In the genomic region with DNA sequence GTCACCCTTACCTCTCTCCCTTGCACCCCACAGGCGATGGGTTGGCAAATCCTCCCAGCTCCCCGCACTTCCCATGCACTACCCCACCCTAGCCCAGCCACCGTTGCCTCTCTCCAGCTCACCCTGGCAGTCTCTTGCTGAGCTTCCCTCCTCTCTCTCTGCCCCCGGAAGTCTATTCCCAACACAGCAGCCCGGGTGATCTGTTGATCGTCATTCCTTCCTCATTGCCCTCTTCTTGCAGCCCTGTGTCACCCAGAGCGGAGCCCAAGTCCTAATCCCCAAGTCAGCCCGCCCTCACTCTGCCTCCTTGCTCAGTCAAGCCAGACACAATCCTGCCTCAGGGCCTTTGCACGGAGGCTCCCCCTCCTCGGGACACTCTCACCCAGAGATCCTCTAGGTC, we compare ENCODE assay signal across 19 cellular contexts. TPM values are rescaled to one million over a fixed set of nuclear protein-coding genes. Genes with fewer than 3 reads are reported as not detected.
"Had no signal": no experiment of that assay in that cellular context is flagged by ENCODE, and none has a peak within 500 bp of the region (broad histone marks: within the 10 kb centered on the region; RNA-seq: fewer than 3 reads in every experiment).

No MANE protein-coding gene starts in this region.

- H3K4me1 ChIP-seq: ascending aorta, breast epithelium, gastrocnemius medialis, heart right ventricle, SJSA1, upper lobe of left lung had no signal

- H3K4me3 ChIP-seq: ascending aorta, breast epithelium, gastrocnemius medialis, heart right ventricle, SJSA1, smooth muscle cell, upper lobe of left lung had no signal

- H3K4me3 Mint-ChIP-seq: activated naive CD8-positive, alpha-beta T cell treated with anti-CD3 and anti-CD28 coated beads, Interleukin-2, amount 50 U/mL, for 24 hours; activated T-cell treated with anti-CD3 and anti-CD28 coated beads, Interleukin-2, amount 50 U/mL, for 72 hours; stimulated activated naive CD8-positive, alpha-beta T cell treated with anti-CD3 and anti-CD28 coated beads, Interleukin-15, amount 100 ng/mL, for 72 hours had no signal

- ATAC-seq: activated CD4-positive, CD25-positive, alpha-beta regulatory T cell treated with anti-CD3 and anti-CD28 coated beads, Interleukin-2, amount 50 U/mL, for 24 hours; activated naive CD8-positive, alpha-beta T cell treated with anti-CD3 and anti-CD28 coated beads, Interleukin-2, amount 50 U/mL, for 24 hours; activated T-cell treated with anti-CD3 and anti-CD28 coated beads, Interleukin-2, amount 50 U/mL, for 72 hours; gastrocnemius medialis; heart right ventricle; left colon; stimulated activated naive CD8-positive, alpha-beta T cell treated with anti-CD3 and anti-CD28 coated beads, Interleukin-15, amount 100 ng/mL, for 72 hours had no signal

- H3K27ac Mint-ChIP-seq: activated naive CD8-positive, alpha-beta T cell treated with anti-CD3 and anti-CD28 coated beads, Interleukin-2, amount 50 U/mL, for 24 hours; activated T-cell treated with anti-CD3 and anti-CD28 coated beads, Interleukin-2, amount 50 U/mL, for 72 hours had no signal

- H3K9me3 ChIP-seq: ascending aorta, breast epithelium, gastrocnemius medialis, heart right ventricle, SJSA1, upper lobe of left lung had no signal

- H3K4me2 ChIP-seq: smooth muscle cell had no signal

- H3K9me3 Mint-ChIP-seq: activated naive CD8-positive, alpha-beta T cell treated with anti-CD3 and anti-CD28 coated beads, Interleukin-2, amount 50 U/mL, for 24 hours; activated T-cell treated with anti-CD3 and anti-CD28 coated beads, Interleukin-2, amount 50 U/mL, for 72 hours; stimulated activated naive CD8-positive, alpha-beta T cell treated with anti-CD3 and anti-CD28 coated beads, Interleukin-15, amount 100 ng/mL, for 72 hours had no signal

- H3K27ac ChIP-seq: ascending aorta, breast epithelium, gastrocnemius medialis, heart right ventricle, SJSA1, upper lobe of left lung had no signal

- H3K36me3 ChIP-seq: ascending aorta, breast epithelium, gastrocnemius medialis, heart right ventricle, SJSA1, upper lobe of left lung had no signal

- DNase-seq: activated CD4-positive, alpha-beta T cell treated with anti-CD3 and anti-CD28 coated beads, Interleukin-2, amount 50 U/mL, for 4 hours; activated naive CD4-positive, alpha-beta T cell; activated naive CD8-positive, alpha-beta T cell treated with anti-CD3 and anti-CD28 coated beads, Interleukin-2, amount 50 U/mL, for 24 hours; activated T-cell treated with anti-CD3 and anti-CD28 coated beads, Interleukin-2, amount 50 U/mL, for 72 hours; gastrocnemius medialis; heart right ventricle; stimulated activated naive CD8-positive, alpha-beta T cell treated with anti-CD3 and anti-CD28 coated beads, Interleukin-15, amount 100 ng/mL, for 72 hours had no signal

- H3K27me3 ChIP-seq: ascending aorta, upper lobe of left lung had no signal

RNA-seq across cellular contexts. Expression of a gene that starts 55.2 kb away (rescaled TPM):
- total RNA-seq: activated T-cell treated with anti-CD3 and anti-CD28 coated beads, Interleukin-2, amount 50 U/mL, for 72 hours; ascending aorta; breast epithelium; cerebellum; dermis microvascular lymphatic vessel endothelial cell; epithelial cell of proximal tubule; gastrocnemius medialis; heart right ventricle; left colon; lung microvascular endothelial cell; SJSA1; smooth muscle cell; temporal lobe; upper lobe of left lung had no signal
- polyA plus RNA-seq: heart right ventricle, smooth muscle cell had no signal
